ENCODE assay signal across 1 cellular context in genomic region chr4:80336582-80336981, GRCh38.
TF ChIP-seq lines count a peak whose summit lies in the region.

No MANE protein-coding gene starts in this region.

TF ChIP-seq in K562, 482 proteins besides CTCF, POLR2A, EP300 and RAD21 (continued from another document):
- TF ChIP-seq NR2C1 (IDR thresholded peaks at IDR 0.05), result no peak
- no peak for TF ChIP-seq NR2C1 (tag; IDR thresholded peaks at IDR 0.05)
- TF ChIP-seq ZNF324 (CRISPR knock-in tag; IDR thresholded peaks at IDR 0.05), result no peak
- peak; percentile 8; the same call in 1 of the 2 replicates for TF ChIP-seq RB1 (IDR thresholded peaks at IDR 0.05; ENCODE audit: low read depth)
- TF ChIP-seq CTCFL (IDR thresholded peaks at IDR 0.05; ENCODE audit: borderline replicate concordance, insufficient read depth, low read depth, low read length, poor library complexity, severe bottlenecking), result peak; percentile 83
- TF ChIP-seq ARID2 (IDR thresholded peaks at IDR 0.05), result 0 out of 2 replicates have a peak, but pooled peaks have one; percentile 38
- TF ChIP-seq RCOR1 (IDR thresholded peaks at IDR 0.05; ENCODE audit: borderline replicate concordance in 1 of 2, low read depth in 2 of 2, low read length in 2 of 2), result peak in 1 of 2 experiments; percentile 69; a peak in 1 of 4 replicates
- no peak for TF ChIP-seq TFE3 (CRISPR knock-in tag; IDR thresholded peaks at IDR 0.05)
- TF ChIP-seq TEAD1 (CRISPR knock-in tag; IDR thresholded peaks at IDR 0.05), result no peak
- TF ChIP-seq ZNF77 (CRISPR knock-in tag; IDR thresholded peaks at IDR 0.05), result no peak
- TF ChIP-seq CTBP1 (IDR thresholded peaks at IDR 0.05; ENCODE audit: borderline replicate concordance), result peak; percentile 12; the same call in 1 of the 2 replicates
- TF ChIP-seq NCOR1 (IDR thresholded peaks at IDR 0.05), result no peak
- peak; percentile 56; the same call in 1 of the 2 replicates for TF ChIP-seq SMARCE1 (IDR thresholded peaks at IDR 0.05)
- no peak for TF ChIP-seq CREB3 (tag; conservative IDR thresholded peaks at IDR 0.05; ENCODE audit: low read depth)
- TF ChIP-seq NFATC3 (IDR thresholded peaks at IDR 0.05), result no peak
- TF ChIP-seq HMGXB4 (CRISPR knock-in tag; IDR thresholded peaks at IDR 0.05), result no peak
- TF ChIP-seq STAG1 (CRISPR knock-in tag; IDR thresholded peaks at IDR 0.05; ENCODE audit: borderline replicate concordance), result peak; percentile 67; the same call in 1 of the 2 replicates
- peak; percentile 60; the same call in 1 of the 2 replicates for TF ChIP-seq ZEB2 (IDR thresholded peaks at IDR 0.05)
- 0 out of 4 replicates have a peak, but pooled peaks of 1 of the 2 experiments have one; percentile 23 for TF ChIP-seq UBTF (IDR thresholded peaks at IDR 0.05; ENCODE audit: borderline replicate concordance in 1 of 2, low read depth in 2 of 2, low read length in 2 of 2)
- peak; percentile 78; the same call in 1 of the 2 replicates for TF ChIP-seq SMARCA4 (IDR thresholded peaks at IDR 0.05)
- TF ChIP-seq ZNF232 (CRISPR knock-in tag; IDR thresholded peaks at IDR 0.05), result no peak
- TF ChIP-seq JUND (IDR thresholded peaks at IDR 0.05; ENCODE audit: borderline replicate concordance, low read depth, low read length), result 0 out of 2 replicates have a peak, but pooled peaks have one; percentile 25
- TF ChIP-seq JUND (tag; IDR thresholded peaks at IDR 0.05; ENCODE audit: borderline replicate concordance, low read depth, low read length), result no peak
- TF ChIP-seq CREB3L1 (IDR thresholded peaks at IDR 0.05; ENCODE audit: borderline replicate concordance, low read depth), result no peak
- no peak for TF ChIP-seq ZC3H11A (IDR thresholded peaks at IDR 0.05; ENCODE audit: low read depth, low read length)
- TF ChIP-seq SMC3 (conservative IDR thresholded peaks at IDR 0.05; ENCODE audit: insufficient read depth, low read depth, low read length), result peak; percentile 64
- no peak for TF ChIP-seq NCOA1 (IDR thresholded peaks at IDR 0.05; ENCODE audit: low read depth)
- peak in 1 of 2 experiments; percentile 64; a peak in 1 of 4 replicates for TF ChIP-seq SRF (CRISPR knock-in tag; IDR thresholded peaks at IDR 0.05)
- peak; percentile 54; the same call in 1 of the 2 replicates for TF ChIP-seq DEAF1 (CRISPR knock-in tag; IDR thresholded peaks at IDR 0.05)
TF ChIP-seq in K562: peak in this region for 15.
